ENCODE assay signal across 19 cellular contexts in the genomic region with DNA sequence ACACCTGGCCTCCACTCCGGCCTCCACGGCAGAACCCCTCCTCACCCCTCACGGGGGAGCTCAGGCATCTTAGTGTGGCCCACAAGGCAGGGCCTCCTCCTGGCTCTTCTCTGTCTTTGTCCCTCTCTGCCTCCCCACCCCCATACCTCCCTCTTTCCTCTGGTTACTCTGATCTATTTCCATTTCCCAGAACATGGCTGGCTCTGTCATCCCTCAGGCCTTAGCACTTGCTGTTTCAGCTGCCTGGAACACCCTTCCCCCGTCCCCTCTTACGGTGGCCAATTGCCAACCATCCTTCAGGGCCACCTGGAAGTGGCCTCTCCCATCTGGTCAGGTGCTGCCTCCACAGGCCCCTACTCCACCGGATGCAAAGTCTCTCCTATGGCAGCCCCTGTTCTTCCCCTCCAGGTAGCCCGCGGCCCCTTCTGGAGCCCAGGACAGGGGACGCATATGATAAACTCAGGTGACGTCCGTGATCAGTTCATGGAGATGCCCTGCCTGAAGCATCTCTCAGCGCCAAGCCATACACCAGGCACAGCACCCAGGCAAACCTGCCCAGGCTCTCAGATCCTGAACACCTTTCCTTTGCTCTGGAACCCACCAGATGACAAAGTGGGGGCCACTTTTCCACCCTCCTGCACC. TPM values are rescaled to one million over a fixed set of nuclear protein-coding genes. Genes with fewer than 3 reads are reported as not detected.
DNase-seq lines count a peak whose midpoint lies in the region; ATAC-seq, FAIRE-seq and TF ChIP-seq lines count a peak whose summit lies in the region.
"Had no signal": no experiment of that assay in that cellular context is flagged by ENCODE, and none has a peak within 500 bp of the region (broad histone marks: within the 10 kb centered on the region; RNA-seq: fewer than 3 reads in every experiment).

No MANE protein-coding gene starts in this region.

- intact Hi-C loops in left ventricle myocardium inferior (cut with micrococcal nuclease) (no loop called here), lower lobe of right lung (cut with DNase I) (no loop called here), upper lobe of right lung (cut with DNase I) (no loop called here)

- H3K4me1 ChIP-seq in left ventricle myocardium inferior = peaks cover 9% of the 10 kb centered on the region
- H3K4me1 ChIP-seq in right atrium auricular region = peaks cover 0 to 10% of the 10 kb centered on the region in 2 donors
- H3K4me1 ChIP-seq in lower lobe of right lung = peaks cover 8% of the 10 kb centered on the region
- H3K4me1 ChIP-seq in upper lobe of right lung = peaks cover 5% of the 10 kb centered on the region
- H3K4me1 ChIP-seq in small intestine (ENCODE audit: control insufficient read depth in 2 of 2, insufficient read depth in 1 of 2, low read depth in 1 of 2, low read length in 1 of 2) = no peaks in the 10 kb centered on the region
- H3K4me1 ChIP-seq: HAP-1 had no signal

- H3K27ac ChIP-seq in left ventricle myocardium inferior (replicated peaks) = no peak overlapping the region
- H3K27ac ChIP-seq in right atrium auricular region = no peak overlapping the region
- no peak overlapping the region for H3K27ac ChIP-seq in lower lobe of right lung
- no peak overlapping the region for H3K27ac ChIP-seq in upper lobe of right lung
- no peak overlapping the region for H3K27ac ChIP-seq in small intestine (ENCODE audit: low read depth in 1 of 2, low read length in 1 of 2)
- H3K27ac ChIP-seq: RWPE1 had no signal

- FAIRE-seq in small intestine (lab: Jason Lieb, UNC) = no peak

- ATAC-seq in lower lobe of right lung = no peak
- ATAC-seq in upper lobe of right lung = no peak
- no peak for ATAC-seq in HG03108 (IDR thresholded peaks at IDR 0.05; ENCODE audit: unreplicated experiment)
- ATAC-seq: CD8-positive, alpha-beta T cell had no signal

- 85 to 93% (median 86%) methylated on average over 12 of the region's 12 CpGs for WGBS in small intestine, 3 donors

- peaks cover 53% of the 10 kb centered on the region for H3K27me3 ChIP-seq in left ventricle myocardium inferior (ENCODE audit: low read depth)
- peaks cover 0 to 7% of the 10 kb centered on the region in 2 donors for H3K27me3 ChIP-seq in right atrium auricular region
- peaks cover 38% of the 10 kb centered on the region for H3K27me3 ChIP-seq in lower lobe of right lung (ENCODE audit: low read depth)
- H3K27me3 ChIP-seq in upper lobe of right lung = peaks cover 27% of the 10 kb centered on the region
- peaks cover 17% of the 10 kb centered on the region in 2 donors for H3K27me3 ChIP-seq in small intestine (ENCODE audit: control insufficient read depth in 2 of 2, insufficient read depth in 2 of 2, low read length in 2 of 2)

- H3K4me3 ChIP-seq in left ventricle myocardium inferior (no peak overlapping the region), right atrium auricular region (no peak overlapping the region), lower lobe of right lung (no peak overlapping the region), upper lobe of right lung (no peak overlapping the region), small intestine (ENCODE audit: low read depth in 1 of 2, low read length in 2 of 2) (no peak overlapping the region)
- H3K4me3 ChIP-seq: HAP-1, MG63 had no signal

- DNase-seq in left ventricle myocardium inferior (peak; percentile 2), right atrium auricular region (ENCODE audit: low spot score) (no peak), NCI-H69 (lab: John Stamatoyannopoulos, UW) (peak; percentile 16), lower lobe of right lung (peak; percentile 14), upper lobe of right lung (peak; percentile 54), NCI-H2081 treated with DMSO at 0.1 percent for 48 hours (lab: John Stamatoyannopoulos, UW) (no peak), small intestine (no peak)
- DNase-seq: ACHN; CD8-positive, alpha-beta T cell; EL; MG63; NCI-H1092 treated with DMSO at 0.1 percent for 48 hours; NCI-H187; NCI-H524; NK-92 treated with Interleukin-12 subunit alpha and Interleukin-12 subunit beta, amount 100 ng/mL, for 24 hours; SK-N-SH had no signal

- no peaks in the 10 kb centered on the region for H3K9me3 ChIP-seq in left ventricle myocardium inferior (replicated peaks)
- H3K9me3 ChIP-seq in right atrium auricular region = no peaks in the 10 kb centered on the region
- H3K9me3 ChIP-seq in lower lobe of right lung = no peaks in the 10 kb centered on the region
- H3K9me3 ChIP-seq in upper lobe of right lung = no peaks in the 10 kb centered on the region
- no peaks in the 10 kb centered on the region for H3K9me3 ChIP-seq in small intestine (ENCODE audit: control insufficient read depth, low read depth)
- H3K9me3 ChIP-seq: HAP-1, MG63, SK-N-SH had no signal

- no peak for TF ChIP-seq CTCF in left ventricle myocardium inferior (IDR thresholded peaks at IDR 0.05; ENCODE audit: borderline replicate concordance)
- TF ChIP-seq CTCF in right atrium auricular region (IDR thresholded peaks at IDR 0.05) = no peak
- no peak for TF ChIP-seq CTCF in lower lobe of right lung (IDR thresholded peaks at IDR 0.05)
- TF ChIP-seq CTCF in upper lobe of right lung (IDR thresholded peaks at IDR 0.05) = no peak

- H3K36me3 ChIP-seq in left ventricle myocardium inferior (no peaks in the 10 kb centered on the region), right atrium auricular region (no peaks in the 10 kb centered on the region), lower lobe of right lung (no peaks in the 10 kb centered on the region), upper lobe of right lung (no peaks in the 10 kb centered on the region), small intestine (ENCODE audit: control insufficient read depth in 2 of 2, insufficient read depth in 2 of 2, low read length in 2 of 2) (no peaks in the 10 kb centered on the region)
- H3K36me3 ChIP-seq: HAP-1, MG63 had no signal

RNA-seq across cellular contexts. Expression of a gene that starts 3.6 kb away (rescaled TPM):
- total RNA-seq in left ventricle myocardium inferior (not detected), right atrium auricular region (not detected), lower lobe of right lung (1.0 TPM), upper lobe of right lung (not detected)
- polyA plus RNA-seq in small intestine = 1 to 10 TPM in 1 of 3 donors, not detected in 2; 1.7 TPM
- total RNA-seq: CD8-positive, alpha-beta T cell had no signal
- polyA plus RNA-seq: SK-N-SH had no signal

RNA-seq across cellular contexts. Expression of a gene that starts 28.9 kb away (rescaled TPM):
- total RNA-seq in left ventricle myocardium inferior (not detected), right atrium auricular region (under 1 TPM in 1 of 2 donors, not detected in 1; 0.20 TPM), lower lobe of right lung (not detected), upper lobe of right lung (not detected)
- not detected for polyA plus RNA-seq in small intestine
- total RNA-seq: CD8-positive, alpha-beta T cell had no signal
- polyA plus RNA-seq: SK-N-SH had no signal

RNA-seq across cellular contexts. Expression of a gene that starts 34.7 kb away (rescaled TPM):
- total RNA-seq in left ventricle myocardium inferior = not detected
- under 1 TPM in 1 of 2 donors, not detected in 1; 0.19 TPM for total RNA-seq in right atrium auricular region
- not detected for total RNA-seq in lower lobe of right lung
- not detected for total RNA-seq in upper lobe of right lung
- not detected for polyA plus RNA-seq in small intestine
- total RNA-seq: CD8-positive, alpha-beta T cell had no signal

RNA-seq across cellular contexts. Expression of a gene that starts 35.3 kb away (rescaled TPM):
- total RNA-seq in left ventricle myocardium inferior (not detected), right atrium auricular region (not detected), lower lobe of right lung (not detected), upper lobe of right lung (not detected)
- polyA plus RNA-seq in small intestine = 100 to 1,000 TPM in 2 of 3 donors, 10 to 100 TPM in 1; 37.7 to 261 (median 204) TPM
- total RNA-seq: CD8-positive, alpha-beta T cell had no signal
- polyA plus RNA-seq: SK-N-SH had no signal

RNA-seq across cellular contexts. Expression of a gene that starts 48.2 kb away (rescaled TPM):
- total RNA-seq in left ventricle myocardium inferior = not detected
- not detected for total RNA-seq in right atrium auricular region
- total RNA-seq in lower lobe of right lung = not detected
- total RNA-seq in upper lobe of right lung = not detected
- not detected for polyA plus RNA-seq in small intestine
- total RNA-seq: CD8-positive, alpha-beta T cell had no signal
- polyA plus RNA-seq: SK-N-SH had no signal

Comparison
In these comparisons a context has a peak if more than half of its experiments do, and no peak if none do; other contexts are left out.
1. DNase-seq: peak in left ventricle myocardium inferior (single experiment), NCI-H69 (single experiment), lower lobe of right lung (single experiment) and upper lobe of right lung (single experiment); none in right atrium auricular region (single experiment), NCI-H2081 treated with DMSO at 0.1 percent for 48 hours (single experiment) and small intestine (single experiment).